Comparison of ENCODE assay signal across 1 cellular context in genomic region chr6:134029495-134030455, GRCh38.
TF ChIP-seq lines count a peak whose summit lies in the region.

No MANE protein-coding gene starts in this region.

TF ChIP-seq in HepG2, 621 proteins besides CTCF, POLR2A, EP300 and RAD21 (continued from another document):
- TF ChIP-seq ATF6 (CRISPR knock-in tag; conservative IDR thresholded peaks at IDR 0.05) (no peak), TERF1 (CRISPR knock-in tag; IDR thresholded peaks at IDR 0.05) (no peak), FOXA1 (IDR thresholded peaks at IDR 0.05) (no peak), FOXA1 (CRISPR knock-in tag; IDR thresholded peaks at IDR 0.05) (peak; percentile 74)
